Comparison of ENCODE assay signal across 16 cellular contexts in the genomic region with DNA sequence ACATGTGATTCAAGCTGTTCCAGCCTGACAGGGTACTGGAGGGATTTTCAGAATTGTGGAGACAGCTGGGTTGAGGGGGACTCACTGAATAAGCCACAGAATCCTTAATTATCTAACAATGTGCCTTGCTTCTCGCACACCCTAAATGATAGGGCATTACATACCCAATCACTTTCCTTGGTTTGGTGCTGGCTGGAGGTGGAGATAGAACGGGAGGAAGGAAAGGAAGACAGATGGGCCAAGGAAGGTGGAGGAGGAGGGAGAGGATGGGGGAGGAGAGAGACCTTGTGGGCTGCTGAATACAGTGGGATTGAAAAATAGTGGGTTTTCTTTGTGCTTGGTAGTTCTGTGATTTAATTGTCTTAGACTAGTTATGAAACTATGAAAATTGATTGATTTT.
"Had no signal": no experiment of that assay in that cellular context is flagged by ENCODE, and none has a peak within 500 bp of the region (broad histone marks: within the 10 kb centered on the region; RNA-seq: fewer than 3 reads in every experiment).

No MANE protein-coding gene starts in this region.

- DNase-seq: activated CD4-positive, alpha-beta T cell treated with anti-CD3 and anti-CD28 coated beads for 1 hour; activated CD4-positive, alpha-beta T cell treated with anti-CD3 and anti-CD28 coated beads, Interleukin-2, amount 50 U/mL, for 48 hours; activated naive CD8-positive, alpha-beta T cell treated with anti-CD3 and anti-CD28 coated beads, Interleukin-2, amount 10 ng/mL, durations not matched to agents 7 days and 5 days; activated T-cell treated with anti-CD3 and anti-CD28 coated beads, Interleukin-2, amount 50 U/mL, for 72 hours; anterior cingulate cortex; esophagus squamous epithelium; foreskin fibroblast; left colon; naive B cell; ovary; retina; stimulated activated CD4-positive, alpha-beta T cell treated with anti-CD3 and anti-CD28 coated beads, Interleukin-15, amount 100 ng/mL, for 24 hours; stimulated activated CD4-positive, alpha-beta T cell treated with anti-CD3 and anti-CD28 coated beads, Interleukin-4, amount 100 ng/mL, for 24 hours; T-helper 17 cell had no signal

- H3K4me3 ChIP-seq: esophagus squamous epithelium, lung, ovary had no signal

- H3K9me3 ChIP-seq: esophagus squamous epithelium, ovary had no signal

- H3K4me3 Mint-ChIP-seq: activated naive CD8-positive, alpha-beta T cell treated with anti-CD3 and anti-CD28 coated beads, Interleukin-2, amount 10 ng/mL, durations not matched to agents 7 days and 5 days; activated T-cell treated with anti-CD3 and anti-CD28 coated beads, Interleukin-2, amount 50 U/mL, for 72 hours; stimulated activated naive CD8-positive, alpha-beta T cell treated with anti-CD3 and anti-CD28 coated beads, Interleukin-15, Interleukin-2, amounts not matched to agents 100 ng/mL and 50 ng/mL, for 24 hours; T-helper 17 cell had no signal

- H3K27ac ChIP-seq: esophagus squamous epithelium, ovary had no signal

- H3K36me3 ChIP-seq: esophagus squamous epithelium, ovary had no signal

- H3K27me3 ChIP-seq: esophagus squamous epithelium, ovary had no signal

- H3K27ac Mint-ChIP-seq: activated naive CD8-positive, alpha-beta T cell treated with anti-CD3 and anti-CD28 coated beads, Interleukin-2, amount 10 ng/mL, durations not matched to agents 7 days and 5 days; activated T-cell treated with anti-CD3 and anti-CD28 coated beads, Interleukin-2, amount 50 U/mL, for 72 hours; stimulated activated naive CD8-positive, alpha-beta T cell treated with anti-CD3 and anti-CD28 coated beads, Interleukin-15, Interleukin-2, amounts not matched to agents 100 ng/mL and 50 ng/mL, for 24 hours; T-helper 17 cell had no signal

- H3K27me3 Mint-ChIP-seq: naive B cell had no signal

- H3K4me1 Mint-ChIP-seq: activated naive CD8-positive, alpha-beta T cell treated with anti-CD3 and anti-CD28 coated beads, Interleukin-2, amount 10 ng/mL, durations not matched to agents 7 days and 5 days had no signal

- H3K36me3 Mint-ChIP-seq: naive B cell had no signal

- H3K9me3 Mint-ChIP-seq: activated naive CD8-positive, alpha-beta T cell treated with anti-CD3 and anti-CD28 coated beads, Interleukin-2, amount 10 ng/mL, durations not matched to agents 7 days and 5 days; activated T-cell treated with anti-CD3 and anti-CD28 coated beads, Interleukin-2, amount 50 U/mL, for 72 hours; naive B cell; stimulated activated naive CD8-positive, alpha-beta T cell treated with anti-CD3 and anti-CD28 coated beads, Interleukin-15, Interleukin-2, amounts not matched to agents 100 ng/mL and 50 ng/mL, for 24 hours had no signal
